In the genomic region with DNA sequence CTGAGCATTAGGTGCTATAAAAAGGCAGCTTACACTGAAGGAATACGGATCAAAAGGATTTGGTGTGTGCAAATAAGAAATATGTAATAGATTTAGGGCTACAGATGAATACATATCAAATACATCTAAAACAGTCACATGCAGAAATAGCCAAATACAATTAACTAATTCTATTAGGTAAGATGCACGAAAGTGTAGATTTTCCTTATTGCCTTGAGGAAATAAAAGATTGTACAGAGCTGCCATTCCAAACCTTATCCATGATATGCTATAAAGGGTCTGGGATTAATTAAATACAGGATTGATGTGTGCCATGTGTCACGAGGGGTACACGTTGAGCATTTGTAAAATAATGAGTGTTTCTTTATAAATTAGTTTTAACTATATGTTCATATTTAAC, we compare ENCODE assay signal across 2 cellular contexts.
TF ChIP-seq lines count a peak whose summit lies in the region.

No MANE protein-coding gene starts in this region.

TF ChIP-seq in SK-N-SH, 30 proteins besides CTCF, POLR2A, EP300 and RAD21 (continued from another document):
- TF ChIP-seq, protein P1, sequence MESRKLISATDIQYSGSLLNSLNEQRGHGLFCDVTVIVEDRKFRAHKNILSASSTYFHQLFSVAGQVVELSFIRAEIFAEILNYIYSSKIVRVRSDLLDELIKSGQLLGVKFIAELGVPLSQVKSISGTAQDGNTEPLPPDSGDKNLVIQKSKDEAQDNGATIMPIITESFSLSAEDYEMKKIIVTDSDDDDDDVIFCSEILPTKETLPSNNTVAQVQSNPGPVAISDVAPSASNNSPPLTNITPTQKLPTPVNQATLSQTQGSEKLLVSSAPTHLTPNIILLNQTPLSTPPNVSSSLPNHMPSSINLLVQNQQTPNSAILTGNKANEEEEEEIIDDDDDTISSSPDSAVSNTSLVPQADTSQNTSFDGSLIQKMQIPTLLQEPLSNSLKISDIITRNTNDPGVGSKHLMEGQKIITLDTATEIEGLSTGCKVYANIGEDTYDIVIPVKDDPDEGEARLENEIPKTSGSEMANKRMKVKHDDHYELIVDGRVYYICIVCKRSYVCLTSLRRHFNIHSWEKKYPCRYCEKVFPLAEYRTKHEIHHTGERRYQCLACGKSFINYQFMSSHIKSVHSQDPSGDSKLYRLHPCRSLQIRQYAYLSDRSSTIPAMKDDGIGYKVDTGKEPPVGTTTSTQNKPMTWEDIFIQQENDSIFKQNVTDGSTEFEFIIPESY (IDR thresholded peaks at IDR 0.05; ENCODE audit: borderline replicate concordance, low read depth), result no peak
- TF ChIP-seq RCOR1 (IDR thresholded peaks at IDR 0.05; ENCODE audit: low read length), result peak; percentile 80; the same call in 1 of the 2 replicates
- peak; percentile 21; the same call in 1 of the 2 replicates for TF ChIP-seq TCF12 (IDR thresholded peaks at IDR 0.05)
TF ChIP-seq in SK-N-SH: peak in this region for 4.

TF ChIP-seq in SK-N-SH treated with all-trans-retinoic acid at 6 μM for 48 hours, 23 proteins besides CTCF, POLR2A, EP300 and RAD21 (continued from another document):
- TF ChIP-seq ZFP30 (CRISPR knock-in tag; IDR thresholded peaks at IDR 0.05), result peak; percentile 60
